23 cellular contexts compared by ENCODE assay signal in the genomic region with DNA sequence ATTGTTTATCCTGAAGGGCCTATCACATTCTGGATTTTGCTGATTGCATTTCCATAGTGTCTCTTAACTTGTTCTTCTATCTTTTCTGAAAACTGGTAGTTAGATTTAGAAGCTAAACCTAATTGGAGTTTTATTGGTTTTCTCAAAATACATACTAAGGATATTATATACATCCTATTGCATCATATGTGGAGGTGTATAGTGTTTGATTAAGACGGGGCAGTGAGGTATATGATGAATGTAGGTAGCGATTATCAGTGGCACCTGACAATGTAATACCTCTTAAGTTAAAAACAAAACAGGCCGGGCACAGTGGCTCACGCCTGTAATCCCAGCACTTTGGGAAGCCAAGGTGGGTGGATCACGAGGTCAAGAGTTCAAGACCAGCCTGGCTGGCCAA.
"Had no signal": no experiment of that assay in that cellular context is flagged by ENCODE, and none has a peak within 500 bp of the region (broad histone marks: within the 10 kb centered on the region; RNA-seq: fewer than 3 reads in every experiment).

No MANE protein-coding gene starts in this region.

- H3K4me3 ChIP-seq: esophagus squamous epithelium, left ventricle myocardium inferior, lung, mucosa of descending colon, ovary, thoracic aorta, vagina had no signal

- H3K9me3 Mint-ChIP-seq: activated B cell treated with CpG ODN at 0.5 μM for 24 hours; activated T-cell treated with anti-CD3 and anti-CD28 coated beads, Interleukin-2, amount 50 U/mL, for 24 hours; activated T-helper 17 cell treated with anti-CD3 and anti-CD28 coated beads, Interleukin-2, amount 50 U/mL, for 72 hours; type B pancreatic cell had no signal

- DNase-seq: activated B cell treated with CpG ODN at 0.5 μM for 24 hours; activated CD8-positive, alpha-beta memory T cell treated with anti-CD3 and anti-CD28 coated beads for 24 hours; activated gamma-delta T cell treated with Interleukin-2 at 50 U/mL for 16 hours; activated naive CD4-positive, alpha-beta T cell treated with anti-CD3 and anti-CD28 coated beads, Interleukin-2, amount 50 U/mL, for 16 hours; activated T-cell treated with anti-CD3 and anti-CD28 coated beads, Interleukin-2, amount 50 U/mL, for 24 hours; dermis blood vessel endothelial cell; effector CD4-positive, alpha-beta T cell; esophagus squamous epithelium; foreskin melanocyte; islet precursor cell; left ventricle myocardium inferior; mucosa of descending colon; ovary; SK-N-SH; stimulated activated CD4-positive, alpha-beta T cell treated with anti-CD3 and anti-CD28 coated beads, Interleukin-2, amount 100 ng/mL, for 48 hours; stimulated activated naive CD8-positive, alpha-beta T cell treated with anti-CD3 and anti-CD28 coated beads, Interleukin-15, Interleukin-2, amounts not matched to agents 100 U/mL and 50 U/mL, for 24 hours had no signal

- H3K27ac ChIP-seq: epithelial cell of prostate, esophagus squamous epithelium, left ventricle myocardium inferior, ovary, thoracic aorta, vagina had no signal

- H3K27me3 Mint-ChIP-seq: activated B cell treated with CpG ODN at 0.5 μM for 24 hours; activated T-cell treated with anti-CD3 and anti-CD28 coated beads, Interleukin-2, amount 50 U/mL, for 24 hours; activated T-helper 17 cell treated with anti-CD3 and anti-CD28 coated beads, Interleukin-2, amount 50 U/mL, for 72 hours; progenitor cell of endocrine pancreas; type B pancreatic cell had no signal

- H3K36me3 ChIP-seq: ovary had no signal

- H3K4me1 ChIP-seq: vagina had no signal

- H3K9ac ChIP-seq: SK-N-SH had no signal

- H3K27me3 ChIP-seq: esophagus squamous epithelium, ovary, vagina had no signal

- H3K9me3 ChIP-seq: esophagus squamous epithelium, left ventricle myocardium inferior, mucosa of descending colon, ovary, SK-N-SH, thoracic aorta, vagina had no signal

- H3K4me3 Mint-ChIP-seq: activated B cell treated with CpG ODN at 0.5 μM for 24 hours; activated T-cell treated with anti-CD3 and anti-CD28 coated beads, Interleukin-2, amount 50 U/mL, for 24 hours; activated T-helper 17 cell treated with anti-CD3 and anti-CD28 coated beads, Interleukin-2, amount 50 U/mL, for 72 hours; type B pancreatic cell had no signal

- ATAC-seq: activated T-helper 17 cell treated with anti-CD3 and anti-CD28 coated beads, Interleukin-2, amount 50 U/mL, for 72 hours; mucosa of descending colon; stimulated activated naive CD8-positive, alpha-beta T cell treated with anti-CD3 and anti-CD28 coated beads, Interleukin-15, Interleukin-2, amounts not matched to agents 100 U/mL and 50 U/mL, for 24 hours had no signal

- H3K27ac Mint-ChIP-seq: progenitor cell of endocrine pancreas, type B pancreatic cell had no signal
